In genomic region chr16:16992986-16993783, GRCh38 we compare ENCODE assay signal across 1 cellular context.
TF ChIP-seq lines count a peak whose summit lies in the region.

No MANE protein-coding gene starts in this region.

TF ChIP-seq in GM23338, 12 proteins besides CTCF, POLR2A, EP300 and RAD21 (continued from another document):
- no peak for TF ChIP-seq ZNF462 (CRISPR knock-in tag; IDR thresholded peaks at IDR 0.05)
- TF ChIP-seq POLR2AphosphoS5 (IDR thresholded peaks at IDR 0.05; ENCODE audit: low read depth) = no peak
